ENCODE assay signal across 11 cellular contexts in the genomic region with DNA sequence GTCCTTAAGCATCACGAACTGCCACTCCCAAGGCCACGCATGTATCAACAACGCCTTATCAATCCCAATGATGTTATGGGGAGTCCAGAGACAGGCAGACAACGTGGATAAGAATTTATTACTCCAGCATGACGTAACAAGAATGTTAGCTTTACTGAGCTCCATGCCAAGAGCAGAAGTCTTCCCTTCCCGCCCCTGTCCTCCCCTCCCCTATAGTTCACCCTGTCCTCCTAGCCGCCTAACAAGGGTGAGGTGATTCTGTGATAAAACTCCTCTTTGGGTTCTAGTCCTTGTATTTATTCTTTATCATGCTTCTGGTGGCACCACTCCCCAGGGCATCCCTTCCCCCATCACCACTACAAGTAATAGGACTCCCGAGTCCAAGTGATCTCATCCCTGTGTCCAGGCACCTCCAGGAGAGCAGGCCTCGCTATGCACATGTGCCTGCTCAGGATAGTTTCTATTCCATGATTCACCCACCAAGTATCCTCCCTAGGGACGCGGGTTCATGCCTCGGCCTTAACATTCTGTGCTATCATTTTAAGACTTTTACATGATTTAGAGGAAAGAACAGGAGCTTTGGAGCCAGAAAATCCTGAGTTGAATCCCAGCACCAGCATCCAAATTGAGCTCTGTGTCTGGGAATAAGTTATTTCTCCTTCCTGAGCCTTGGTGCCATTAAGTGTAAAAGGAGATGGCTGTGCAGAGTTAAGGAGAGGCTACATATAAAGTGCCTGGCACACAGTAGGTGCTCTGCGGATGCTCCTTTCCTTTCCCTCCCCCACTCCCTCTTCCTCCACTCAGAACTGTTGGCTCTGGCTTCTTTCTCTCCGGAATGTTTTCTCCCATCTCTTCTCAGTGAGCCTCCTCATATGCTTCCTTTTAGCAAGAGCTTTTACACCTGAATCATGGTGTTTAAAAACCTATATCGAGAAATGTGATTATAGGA. TPM values are rescaled to one million over a fixed set of nuclear protein-coding genes. Genes with fewer than 3 reads are reported as not detected.
DNase-seq lines count a peak whose midpoint lies in the region; ATAC-seq and TF ChIP-seq lines count a peak whose summit lies in the region.
"Had no signal": no experiment of that assay in that cellular context is flagged by ENCODE, and none has a peak within 500 bp of the region (broad histone marks: within the 10 kb centered on the region; RNA-seq: fewer than 3 reads in every experiment).

No MANE protein-coding gene starts in this region.

- no peak overlapping the region for H3K4me3 Mint-ChIP-seq in neural progenitor cell
- H3K4me3 Mint-ChIP-seq: CD4-positive, alpha-beta T cell had no signal

- no peak overlapping the region for H3K4me3 ChIP-seq in neural progenitor cell

- no peaks in the 10 kb centered on the region for H3K36me3 Mint-ChIP-seq in neural progenitor cell

- peak; percentile 83 for DNase-seq in AG08396 (ENCODE audit: low spot score)
- DNase-seq in M059J (ENCODE audit: low read depth) = peak; percentile 97
- DNase-seq in epithelial cell of prostate (ENCODE audit: low read depth, low spot score) = peak; percentile 81
- no peak for DNase-seq in neural progenitor cell (ENCODE audit: low spot score)
- DNase-seq in 8988T = no peak
- DNase-seq: CD4-positive, alpha-beta T cell; central memory CD4-positive, alpha-beta T cell had no signal

- no peaks in the 10 kb centered on the region for H4K20me1 ChIP-seq in neural progenitor cell (ENCODE audit: low read depth)

- H3K4me1 ChIP-seq in neural progenitor cell = no peaks in the 10 kb centered on the region

- peak overlapping the region; percentile 77 for H3K27ac Mint-ChIP-seq in neural progenitor cell
- H3K27ac Mint-ChIP-seq: CD4-positive, alpha-beta T cell had no signal

- H3K27me3 Mint-ChIP-seq in neural progenitor cell (ENCODE audit: insufficient read depth, low read depth) = no peaks in the 10 kb centered on the region

- H3K9me3 Mint-ChIP-seq in neural progenitor cell = peaks cover 22% of the 10 kb centered on the region

- H3K4me2 ChIP-seq in neural progenitor cell = no peak overlapping the region

- H3K27ac ChIP-seq in epithelial cell of prostate = peak overlapping the region; percentile 88
- no peak overlapping the region for H3K27ac ChIP-seq in neural progenitor cell
- H3K27ac ChIP-seq: neutrophil had no signal

- no peak for TF ChIP-seq CTCF in neural progenitor cell (IDR thresholded peaks at IDR 0.05)

- H3K4me1 Mint-ChIP-seq in neural progenitor cell = no peaks in the 10 kb centered on the region

- H3F3A ChIP-seq in neural progenitor cell (ENCODE audit: low read depth) = no peaks in the 10 kb centered on the region

- no peaks in the 10 kb centered on the region for H3K9me3 ChIP-seq in neural progenitor cell (ENCODE audit: low read depth)
- H3K9me3 ChIP-seq: neutrophil had no signal

- H3K27me3 ChIP-seq in neural progenitor cell = no peaks in the 10 kb centered on the region

- H3K79me2 ChIP-seq in neural progenitor cell (ENCODE audit: low read depth) = no peaks in the 10 kb centered on the region

- ATAC-seq in GM18907 (IDR thresholded peaks at IDR 0.05; ENCODE audit: unreplicated experiment) = no peak
- no peak for ATAC-seq in GM21423 (IDR thresholded peaks at IDR 0.05; ENCODE audit: unreplicated experiment)
- ATAC-seq in HG03571 (IDR thresholded peaks at IDR 0.05; ENCODE audit: unreplicated experiment) = no peak

- H2AFZ ChIP-seq in neural progenitor cell (replicated peaks) = no peak overlapping the region

- H3K9ac ChIP-seq in neural progenitor cell = no peak overlapping the region

- peaks cover 5% of the 10 kb centered on the region for H3K36me3 ChIP-seq in neural progenitor cell
- H3K36me3 ChIP-seq: neutrophil had no signal

RNA-seq across cellular contexts. Expression of a gene that starts 15.3 kb away (rescaled TPM):
- 17.4 and 24.8 TPM in 2 replicates for total RNA-seq in M059J (2014; rRNA removed; shearing (Covaris generic))
- total RNA-seq in neural progenitor cell (ENCODE audit: low replicate concordance) = 12.8 and 15.5 TPM in 2 replicates

Comparison
In these comparisons a context has a peak if more than half of its experiments do, and no peak if none do; other contexts are left out.
1. DNase-seq: peak in AG08396 (single experiment), M059J (single experiment) and epithelial cell of prostate (single experiment); none in neural progenitor cell (single experiment) and 8988T (single experiment).